Comparison of ENCODE assay signal across 27 cellular contexts in the genomic region with DNA sequence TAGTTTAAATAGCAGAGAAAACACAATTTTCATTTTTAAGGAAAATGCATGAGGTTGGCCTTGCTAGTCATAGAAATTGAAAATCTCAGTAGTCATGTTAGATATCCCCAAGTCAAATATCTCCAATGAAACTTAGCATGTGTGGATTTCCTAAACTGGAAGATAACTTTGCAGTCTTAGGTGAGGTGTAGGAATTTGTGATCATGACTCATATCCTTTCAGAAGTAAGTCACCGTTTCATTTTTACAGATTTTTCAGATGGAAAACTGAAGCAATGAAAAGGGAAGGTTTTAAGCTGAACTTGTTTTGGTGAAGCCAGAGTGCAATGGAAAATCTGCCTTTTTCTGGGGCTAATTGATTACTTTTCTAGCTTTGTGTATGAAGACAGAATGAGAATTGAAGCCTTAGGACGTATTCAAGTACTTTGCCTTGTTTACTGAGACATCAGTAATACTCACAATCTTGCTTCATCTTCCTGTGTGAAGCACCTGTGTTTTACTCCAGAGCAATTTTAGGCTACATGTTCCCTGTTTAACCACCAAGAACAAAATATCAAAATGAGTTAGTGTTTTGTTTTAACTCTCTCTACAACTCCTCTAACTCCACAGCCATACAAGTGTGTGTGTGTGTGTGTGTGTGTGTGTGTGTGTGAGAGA.
A peak's percentile ranks its signal among the peaks of the same experiment; 100 is the strongest.
DNase-seq lines count a peak whose midpoint lies in the region; ATAC-seq, FAIRE-seq and TF ChIP-seq lines count a peak whose summit lies in the region.
"Had no signal": no experiment of that assay in that cellular context is flagged by ENCODE, and none has a peak within 500 bp of the region (broad histone marks: within the 10 kb centered on the region; RNA-seq: fewer than 3 reads in every experiment).

No MANE protein-coding gene starts in this region.

- no peak overlapping the region for H3K4me3 ChIP-seq in GM12865 (ENCODE audit: low read depth, low read length)
- peak overlapping the region; percentile 46 for H3K4me3 ChIP-seq in PC-3 (ENCODE audit: low read length)
- no peak overlapping the region for H3K4me3 ChIP-seq in astrocyte of the spinal cord (ENCODE audit: low read depth, low read length)
- H3K4me3 ChIP-seq in keratinocyte (ENCODE audit: control insufficient read depth in 2 of 3, extremely low read depth in 1 of 3, insufficient read depth in 2 of 3, low read depth in 1 of 3, low read length in 3 of 3): no peak overlapping the region
- H3K4me3 ChIP-seq: BLaER1, body of pancreas had no signal

- no TSS peak for BruUV-seq in PC-3 (replicated peaks; lab: Mats Ljungman, UMichigan)

- dilution Hi-C loops in keratinocyte (cut with MboI; ENCODE audit: extremely low pct_ligation_motif_present, low sequenced_read_pairs): no loop called here

- no peak for FAIRE-seq in keratinocyte (lab: Jason Lieb, UNC)
- FAIRE-seq: endothelial cell of umbilical vein, islet of Langerhans had no signal

- H3K9me2 ChIP-seq in PC-3 (replicated peaks; ENCODE audit: low read length): no peaks in the 10 kb centered on the region

- H3K27ac ChIP-seq in PC-3 (ENCODE audit: low read length): peak overlapping the region; percentile 27; the same call in 1 of the 2 replicates
- no peak overlapping the region for H3K27ac ChIP-seq in keratinocyte (ENCODE audit: control insufficient read depth, insufficient read depth, low read length)
- H3K27ac ChIP-seq: BLaER1, body of pancreas had no signal

- DNase-seq in GM12865 (ENCODE audit: low read depth) (peak; percentile 9), PC-3 (peak; percentile 73), astrocyte of the spinal cord (ENCODE audit: low read depth, low spot score) (peak; percentile 3), keratinocyte (ENCODE audit: low read depth, low spot score) (no peak), NCI-H1417 (lab: John Stamatoyannopoulos, UW) (no peak), OCI-M2 (lab: John Stamatoyannopoulos, UW; ENCODE audit: unreplicated experiment) (no peak)
- DNase-seq: activated CD4-positive, alpha-beta memory T cell treated with anti-CD3 and anti-CD28 coated beads for 36 hours; activated naive CD4-positive, alpha-beta T cell treated with Interleukin-2 at 50 U/mL for 16 hours; body of pancreas; DMS153; left ventricle myocardium superior; NCI-H1436; NCI-H2081; NCI-H345; retina; Right ventricle myocardium superior; T-helper 17 cell; trophoblast cell had no signal

- TF ChIP-seq CTCF in GM12865 (IDR thresholded peaks at IDR 0.05; ENCODE audit: insufficient read depth, low read depth, low read length, missing control alignments): no peak
- TF ChIP-seq CTCF in PC-3 (conservative IDR thresholded peaks at IDR 0.05; ENCODE audit: low read depth, low read length): no peak
- TF ChIP-seq CTCF in astrocyte of the spinal cord (IDR thresholded peaks at IDR 0.05; ENCODE audit: low read depth, low read length): no peak
- TF ChIP-seq CTCF in keratinocyte (optimal IDR thresholded peaks at IDR 0.05 in 1 of 3, IDR thresholded peaks at IDR 0.05 in 1 of 3, conservative IDR thresholded peaks at IDR 0.05 in 1 of 3; ENCODE audit: extremely low read depth in 1 of 3, insufficient read depth in 2 of 3, low read length in 3 of 3): no peak

- POLR2A ChIA-PET in PC-3 (lab: Charles Lee; ENCODE audit: unreplicated experiment): no interaction called here

- H3K9me3 ChIP-seq in PC-3 (ENCODE audit: low read length) (no peaks in the 10 kb centered on the region), keratinocyte (ENCODE audit: control insufficient read depth, low read depth, low read length) (no peaks in the 10 kb centered on the region)
- H3K9me3 ChIP-seq: BLaER1, body of pancreas had no signal

- H4K20me1 ChIP-seq in PC-3 (ENCODE audit: low read length) (no peaks in the 10 kb centered on the region), keratinocyte (ENCODE audit: control insufficient read depth, extremely low read depth, insufficient read depth, low read length) (no peaks in the 10 kb centered on the region)
- H4K20me1 ChIP-seq: BLaER1 had no signal

- in situ Hi-C loops in astrocyte of the spinal cord (cut with HindIII; ENCODE audit: low sequenced_read_pairs): no loop called here

- H3K79me2 ChIP-seq in PC-3 (ENCODE audit: low read length) (no peaks in the 10 kb centered on the region), keratinocyte (ENCODE audit: control insufficient read depth, insufficient read depth, low read length) (no peaks in the 10 kb centered on the region)

- H3K27me3 ChIP-seq in PC-3 (ENCODE audit: low read length): no peaks in the 10 kb centered on the region
- no peaks in the 10 kb centered on the region for H3K27me3 ChIP-seq in keratinocyte (ENCODE audit: control insufficient read depth, extremely low read depth, insufficient read depth, low read length)
- H3K27me3 ChIP-seq: BLaER1, body of pancreas had no signal

- CTCF ChIA-PET in PC-3 (lab: Charles Lee): no interaction called here

- ATAC-seq in PC-3 (peak; percentile 94), GM21529 (IDR thresholded peaks at IDR 0.05; ENCODE audit: unreplicated experiment) (no peak), esophagus mucosa (no peak)
- ATAC-seq: activated CD4-positive, CD25-positive, alpha-beta regulatory T cell treated with anti-CD3 and anti-CD28 coated beads, Interleukin-2, amount 50 U/mL, for 24 hours; body of pancreas; left ventricle myocardium superior; natural killer cell treated with Interleukin-12 subunit alpha and Interleukin-12 subunit beta and Interleukin-15 and Interleukin-18, amount 100 ng/mL, for 72 hours; SK-N-SH treated with all-trans-retinoic acid at 6 μM for 48 hours; stimulated activated memory B cell treated with anti-CD40 and anti-IgM and Interleukin-4, amounts not matched to agents 10 μg/mL and 1 μg/mL and 100 μg/mL, for 72 hours; T-helper 17 cell had no signal

- no peaks in the 10 kb centered on the region for H3K36me3 ChIP-seq in PC-3 (ENCODE audit: low read depth, low read length)
- no peaks in the 10 kb centered on the region for H3K36me3 ChIP-seq in keratinocyte (ENCODE audit: control insufficient read depth in 2 of 2, extremely low read depth in 1 of 2, insufficient read depth in 2 of 2, low read length in 2 of 2)
- H3K36me3 ChIP-seq: BLaER1 had no signal

- H3K9ac ChIP-seq in PC-3 (ENCODE audit: low read length) (no peak overlapping the region), keratinocyte (ENCODE audit: control insufficient read depth, extremely low read depth, insufficient read depth, low read length) (no peak overlapping the region)
- H3K9ac ChIP-seq: BLaER1 had no signal

- H3K4me2 ChIP-seq in PC-3 (ENCODE audit: low read length): peak overlapping the region; percentile 72
- H3K4me2 ChIP-seq in keratinocyte (ENCODE audit: control insufficient read depth, extremely low read depth, insufficient read depth, low read depth, low read length): peak overlapping the region; percentile 43
- H3K4me2 ChIP-seq: BLaER1 had no signal

- intact Hi-C loops in PC-3 (cut with micrococcal nuclease): no loop called here

- H3F3A ChIP-seq in PC-3 (ENCODE audit: low read length, unreplicated experiment): no peaks in the 10 kb centered on the region

- H2AFZ ChIP-seq in PC-3 (ENCODE audit: low read length): peak overlapping the region; percentile 82
- no peak overlapping the region for H2AFZ ChIP-seq in keratinocyte (ENCODE audit: control insufficient read depth, low read length)

- H3K4me1 ChIP-seq in PC-3 (ENCODE audit: insufficient read depth, low read length) (peaks cover 13% of the 10 kb centered on the region), keratinocyte (ENCODE audit: control insufficient read depth, extremely low read depth, insufficient read depth, low read length) (no peaks in the 10 kb centered on the region)
- H3K4me1 ChIP-seq: BLaER1, body of pancreas had no signal

- H3K9me1 ChIP-seq in keratinocyte (ENCODE audit: control insufficient read depth, extremely low read depth, insufficient read depth, low read length): no peaks in the 10 kb centered on the region

Comparison
In these comparisons a context has a peak if more than half of its experiments do, and no peak if none do; other contexts are left out.
1. DNase-seq: peak in GM12865 (single experiment), PC-3 (single experiment) and astrocyte of the spinal cord (single experiment); none in keratinocyte (single experiment), NCI-H1417 (0 of 3) and OCI-M2 (single experiment).